In genomic region chr7:140446467-140446866, GRCh38 we compare ENCODE assay signal across 1 cellular context.
TF ChIP-seq lines count a peak whose summit lies in the region.

No MANE protein-coding gene starts in this region.

TF ChIP-seq in H1, 55 proteins besides CTCF, POLR2A, EP300 and RAD21:
- TF ChIP-seq GTF2F1 (IDR thresholded peaks at IDR 0.05; ENCODE audit: borderline replicate concordance, low read depth, low read length) (no peak), BRCA1 (IDR thresholded peaks at IDR 0.05; ENCODE audit: low read depth, low read length) (no peak), SAP30 (IDR thresholded peaks at IDR 0.05; ENCODE audit: insufficient read depth, insufficient replicate concordance, low read length) (no peak), SIX5 (IDR thresholded peaks at IDR 0.05; ENCODE audit: low read depth, low read length) (no peak), TAF7 (optimal IDR thresholded peaks at IDR 0.05; ENCODE audit: borderline replicate concordance, low read depth, low read length) (no peak), KDM5A (IDR thresholded peaks at IDR 0.05; ENCODE audit: low read length) (no peak), BACH1 (IDR thresholded peaks at IDR 0.05; ENCODE audit: low read length) (no peak), BCL11A (IDR thresholded peaks at IDR 0.05; ENCODE audit: low read depth in 2 of 2, low read length in 2 of 2) (no peak), YY1 (IDR thresholded peaks at IDR 0.05; ENCODE audit: low read depth, low read length) (no peak), RFX5 (IDR thresholded peaks at IDR 0.05; ENCODE audit: borderline replicate concordance, low read depth, low read length) (no peak), ATF2 (IDR thresholded peaks at IDR 0.05; ENCODE audit: low read length) (no peak), RNF2 (IDR thresholded peaks at IDR 0.05; ENCODE audit: borderline replicate concordance, low read depth, low read length, missing control alignments, poor library complexity, severe bottlenecking) (no peak), TCF12 (IDR thresholded peaks at IDR 0.05; ENCODE audit: low read depth, low read length) (no peak)
